Comparison of ENCODE assay signal across 2 cellular contexts in the genomic region with DNA sequence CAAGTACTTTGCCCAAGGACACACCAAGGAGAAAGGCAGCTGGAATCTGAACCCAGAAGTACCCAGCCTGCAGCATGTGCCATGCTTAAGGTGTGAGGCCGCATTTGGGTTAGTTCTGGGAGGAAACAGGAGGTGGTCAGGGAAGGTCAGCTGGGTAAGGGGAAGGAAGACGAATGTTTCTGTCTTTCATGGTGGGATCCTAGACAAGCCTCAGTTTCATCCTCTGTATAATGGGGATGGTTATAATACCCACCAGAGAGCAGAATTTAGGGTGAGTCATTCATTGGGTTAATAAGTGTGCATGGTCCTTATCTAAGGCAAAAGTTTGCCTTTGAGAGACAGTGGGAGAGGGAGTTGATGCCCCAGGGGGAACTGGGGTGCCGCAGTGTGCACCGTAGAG.
TF ChIP-seq lines count a peak whose summit lies in the region.

No MANE protein-coding gene starts in this region.

TF ChIP-seq in WTC11, 78 proteins besides CTCF, POLR2A, EP300 and RAD21:
- TF ChIP-seq, protein P1, sequence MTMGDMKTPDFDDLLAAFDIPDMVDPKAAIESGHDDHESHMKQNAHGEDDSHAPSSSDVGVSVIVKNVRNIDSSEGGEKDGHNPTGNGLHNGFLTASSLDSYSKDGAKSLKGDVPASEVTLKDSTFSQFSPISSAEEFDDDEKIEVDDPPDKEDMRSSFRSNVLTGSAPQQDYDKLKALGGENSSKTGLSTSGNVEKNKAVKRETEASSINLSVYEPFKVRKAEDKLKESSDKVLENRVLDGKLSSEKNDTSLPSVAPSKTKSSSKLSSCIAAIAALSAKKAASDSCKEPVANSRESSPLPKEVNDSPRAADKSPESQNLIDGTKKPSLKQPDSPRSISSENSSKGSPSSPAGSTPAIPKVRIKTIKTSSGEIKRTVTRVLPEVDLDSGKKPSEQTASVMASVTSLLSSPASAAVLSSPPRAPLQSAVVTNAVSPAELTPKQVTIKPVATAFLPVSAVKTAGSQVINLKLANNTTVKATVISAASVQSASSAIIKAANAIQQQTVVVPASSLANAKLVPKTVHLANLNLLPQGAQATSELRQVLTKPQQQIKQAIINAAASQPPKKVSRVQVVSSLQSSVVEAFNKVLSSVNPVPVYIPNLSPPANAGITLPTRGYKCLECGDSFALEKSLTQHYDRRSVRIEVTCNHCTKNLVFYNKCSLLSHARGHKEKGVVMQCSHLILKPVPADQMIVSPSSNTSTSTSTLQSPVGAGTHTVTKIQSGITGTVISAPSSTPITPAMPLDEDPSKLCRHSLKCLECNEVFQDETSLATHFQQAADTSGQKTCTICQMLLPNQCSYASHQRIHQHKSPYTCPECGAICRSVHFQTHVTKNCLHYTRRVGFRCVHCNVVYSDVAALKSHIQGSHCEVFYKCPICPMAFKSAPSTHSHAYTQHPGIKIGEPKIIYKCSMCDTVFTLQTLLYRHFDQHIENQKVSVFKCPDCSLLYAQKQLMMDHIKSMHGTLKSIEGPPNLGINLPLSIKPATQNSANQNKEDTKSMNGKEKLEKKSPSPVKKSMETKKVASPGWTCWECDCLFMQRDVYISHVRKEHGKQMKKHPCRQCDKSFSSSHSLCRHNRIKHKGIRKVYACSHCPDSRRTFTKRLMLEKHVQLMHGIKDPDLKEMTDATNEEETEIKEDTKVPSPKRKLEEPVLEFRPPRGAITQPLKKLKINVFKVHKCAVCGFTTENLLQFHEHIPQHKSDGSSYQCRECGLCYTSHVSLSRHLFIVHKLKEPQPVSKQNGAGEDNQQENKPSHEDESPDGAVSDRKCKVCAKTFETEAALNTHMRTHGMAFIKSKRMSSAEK (CRISPR knock-in tag; IDR thresholded peaks at IDR 0.05; ENCODE audit: borderline replicate concordance), result no peak

TF ChIP-seq in H1, 55 proteins besides CTCF, POLR2A, EP300 and RAD21:
- TF ChIP-seq KDM4A (IDR thresholded peaks at IDR 0.05; ENCODE audit: low read depth, low read length, severe bottlenecking), result no peak
- peak; percentile 73; the same call in 1 of the 2 replicates for TF ChIP-seq KDM1A (IDR thresholded peaks at IDR 0.05; ENCODE audit: borderline replicate concordance, low read length)
TF ChIP-seq in H1: peak in this region for 1.
